18 cellular contexts compared by ENCODE assay signal in genomic region chr7:64294701-64295420, GRCh38. TPM values are rescaled to one million over a fixed set of nuclear protein-coding genes. Genes with fewer than 3 reads are reported as not detected.
DNase-seq lines count a peak whose midpoint lies in the region; ATAC-seq and TF ChIP-seq lines count a peak whose summit lies in the region.
"Had no signal": no experiment of that assay in that cellular context is flagged by ENCODE, and none has a peak within 500 bp of the region (broad histone marks: within the 10 kb centered on the region; RNA-seq: fewer than 3 reads in every experiment).

No MANE protein-coding gene starts in this region.

- intact Hi-C loops in Right ventricle myocardium inferior (cut with DNase I) = no loop called here
- intact Hi-C loops in posterior vena cava (cut with DNase I) = no loop called here

- WGBS in lung, 2 donors = 73 to 79% methylated on average over 1 of the region's 1 CpG
- 33% methylated on average over 1 of the region's 1 CpG; no CpG with 5 or more reads in 1 of the 2 donors for WGBS in gastroesophageal sphincter (ENCODE audit: low coverage in 1 of 2), 2 donors

- H3K4me3 ChIP-seq in right atrium auricular region (no peak overlapping the region), lung (no peak overlapping the region), SJCRH30 (no peak overlapping the region), gastroesophageal sphincter (no peak overlapping the region)
- H3K4me3 ChIP-seq: A549; BLaER1 treated with 17β-estradiol and CSF1 and Interleukin-3, amounts not matched to agents 10 nM and 100 nM had no signal

- ATAC-seq in Right ventricle myocardium inferior (no peak), lung (ENCODE audit: insufficient read depth, low FRiP score) (no peak), gastroesophageal sphincter (no peak)
- ATAC-seq: A549 had no signal

- TF ChIP-seq CTCF in right atrium auricular region (IDR thresholded peaks at IDR 0.05) = no peak
- TF ChIP-seq CTCF in lung (IDR thresholded peaks at IDR 0.05; ENCODE audit: control extremely low read depth, extremely low read depth) = no peak
- no peak for TF ChIP-seq CTCF in gastroesophageal sphincter (IDR thresholded peaks at IDR 0.05)

- no peaks in the 10 kb centered on the region for H3K27me3 ChIP-seq in right atrium auricular region
- no peaks in the 10 kb centered on the region for H3K27me3 ChIP-seq in lung (ENCODE audit: control insufficient read depth, insufficient read depth)
- H3K27me3 ChIP-seq in SJCRH30 = no peaks in the 10 kb centered on the region
- no peaks in the 10 kb centered on the region for H3K27me3 ChIP-seq in gastroesophageal sphincter
- H3K27me3 ChIP-seq: BLaER1 treated with 17β-estradiol and CSF1 and Interleukin-3, amounts not matched to agents 10 nM and 100 nM had no signal

- TF ChIP-seq EP300 in gastroesophageal sphincter (IDR thresholded peaks at IDR 0.05) = no peak

- no peaks in the 10 kb centered on the region for H3K9me3 ChIP-seq in right atrium auricular region
- H3K9me3 ChIP-seq in lung (ENCODE audit: control insufficient read depth in 2 of 2, insufficient read depth in 1 of 2, low read length in 1 of 2) = peaks cover 0 to 10% of the 10 kb centered on the region in 2 donors
- no peaks in the 10 kb centered on the region for H3K9me3 ChIP-seq in SJCRH30 (replicated peaks)
- H3K9me3 ChIP-seq in gastroesophageal sphincter = no peaks in the 10 kb centered on the region

- TF ChIP-seq POLR2A in gastroesophageal sphincter (IDR thresholded peaks at IDR 0.05) = no peak

- H3K27ac ChIP-seq in right atrium auricular region = no peak overlapping the region
- H3K27ac ChIP-seq in lung (ENCODE audit: low read depth in 1 of 2, low read length in 1 of 2) = no peak overlapping the region
- H3K27ac ChIP-seq in SJCRH30 = no peak overlapping the region
- no peak overlapping the region for H3K27ac ChIP-seq in gastroesophageal sphincter
- H3K27ac ChIP-seq: 22Rv1; A549; BLaER1 treated with 17β-estradiol and CSF1 and Interleukin-3, amounts not matched to agents 10 nM and 100 nM; C4-2B had no signal

- DNase-seq in right atrium auricular region (ENCODE audit: low spot score) = peak; percentile 32
- DNase-seq in Right ventricle myocardium inferior (ENCODE audit: missing footprints) = no peak
- DNase-seq in lung (ENCODE audit: low spot score) = peak; percentile 18
- peak; percentile 49 for DNase-seq in posterior vena cava (ENCODE audit: low spot score)
- DNase-seq in SJCRH30 = no peak
- DNase-seq in ureter (ENCODE audit: low spot score) = no peak
- DNase-seq: AML-193; CD4-positive, alpha-beta memory T cell; CD8-positive, alpha-beta memory T cell; COR-L47; DMS 273 treated with DMSO at 0.1 percent for 48 hours; DMS79 treated with DMSO at 0.1 percent for 48 hours; GF-D8 had no signal

- H3K36me3 ChIP-seq in right atrium auricular region (no peaks in the 10 kb centered on the region), lung (ENCODE audit: control insufficient read depth in 2 of 2, insufficient read depth in 2 of 2, low read length in 2 of 2) (no peaks in the 10 kb centered on the region), SJCRH30 (no peaks in the 10 kb centered on the region), gastroesophageal sphincter (no peaks in the 10 kb centered on the region)
- H3K36me3 ChIP-seq: BLaER1 treated with 17β-estradiol and CSF1 and Interleukin-3, amounts not matched to agents 10 nM and 100 nM had no signal

- H3K4me1 ChIP-seq in right atrium auricular region (no peaks in the 10 kb centered on the region), lung (ENCODE audit: control insufficient read depth in 2 of 2, insufficient read depth in 2 of 2, low read length in 2 of 2) (no peaks in the 10 kb centered on the region), SJCRH30 (no peaks in the 10 kb centered on the region), gastroesophageal sphincter (no peaks in the 10 kb centered on the region)
- H3K4me1 ChIP-seq: A549; BLaER1 treated with 17β-estradiol and CSF1 and Interleukin-3, amounts not matched to agents 10 nM and 100 nM had no signal

RNA-seq across cellular contexts. Expression of gene ZNF736, which starts 18.9 kb away (rescaled TPM):
- total RNA-seq in right atrium auricular region = 1 to 10 TPM; 1.4 to 1.7 TPM
- total RNA-seq in Right ventricle myocardium inferior = 3.4 TPM
- 10 to 100 TPM; 16.2 to 31.6 TPM for total RNA-seq in lung
- polyA plus RNA-seq in lung = 1 to 10 TPM; 2.7 to 4.7 TPM
- total RNA-seq in posterior vena cava = 10 to 100 TPM; 14.2 to 15.7 TPM
- total RNA-seq in SJCRH30 (2014; rRNA removed; shearing (Covaris generic)) = 19.2 and 25.0 TPM in 2 replicates
- total RNA-seq in ureter = 32.5 TPM
- 1 to 10 TPM; 2.4 to 9.2 (median 7.5) TPM for total RNA-seq in gastroesophageal sphincter

Comparison
In these comparisons a context has a peak if more than half of its experiments do, and no peak if none do; other contexts are left out.
1. DNase-seq: peak in right atrium auricular region (single experiment), lung (single experiment) and posterior vena cava (single experiment); none in Right ventricle myocardium inferior (single experiment), SJCRH30 (0 of 2) and ureter (single experiment).